ENCODE assay signal across 17 cellular contexts in genomic region chr13:23445794-23446193, GRCh38. TPM values are rescaled to one million over a fixed set of nuclear protein-coding genes. Genes with fewer than 3 reads are reported as not detected.
DNase-seq lines count a peak whose midpoint lies in the region; ATAC-seq and TF ChIP-seq lines count a peak whose summit lies in the region.
"Had no signal": no experiment of that assay in that cellular context is flagged by ENCODE, and none has a peak within 500 bp of the region (broad histone marks: within the 10 kb centered on the region; RNA-seq: fewer than 3 reads in every experiment).

No MANE protein-coding gene starts in this region.

- ATAC-seq in lower lobe of right lung (peak; percentile 41 to 83), HG02840 (IDR thresholded peaks at IDR 0.05; ENCODE audit: low FRiP score, unreplicated experiment) (no peak)
- ATAC-seq: CD8-positive, alpha-beta T cell had no signal

- TF ChIP-seq CTCF in mammary epithelial cell (conservative IDR thresholded peaks at IDR 0.05 in 1 of 2, IDR thresholded peaks at IDR 0.05 in 1 of 2; ENCODE audit: extremely low read depth in 1 of 2, insufficient read depth in 1 of 2, low read depth in 1 of 2, low read length in 2 of 2) (no peak), lower lobe of right lung (IDR thresholded peaks at IDR 0.05) (no peak), type B pancreatic cell (conservative IDR thresholded peaks at IDR 0.05) (no peak)

- CTCF ChIA-PET in mammary epithelial cell (lab: Charles Lee; ENCODE audit: low non-redundant PET) = no interaction called here

- intact Hi-C loops in mammary epithelial cell (cut with micrococcal nuclease) = no loop called here
- intact Hi-C loops in lower lobe of right lung (cut with DNase I) = no loop called here

- DNase-seq in NCI-H526 treated with DMSO at 0.1 percent for 48 hours (lab: John Stamatoyannopoulos, UW) (peak; percentile 84), mammary epithelial cell (peak; percentile 66), lower lobe of right lung (no peak), type B pancreatic cell (ENCODE audit: extremely low spot score, unreplicated experiment) (no peak), RKO (ENCODE audit: low spot score) (no peak), NCI-H446 treated with DMSO at 0.1 percent for 48 hours (lab: John Stamatoyannopoulos, UW) (no peak), SIG-M5 (lab: John Stamatoyannopoulos, UW) (no peak)
- DNase-seq: BE2C; CD8-positive, alpha-beta T cell; H7; NCI-H146; NCI-H2227 treated with DMSO at 0.1 percent for 48 hours; NCI-H774; Peyer's patch had no signal

- no TSS peak for BruUV-seq in mammary epithelial cell (replicated peaks; lab: Mats Ljungman, UMichigan)

- in situ Hi-C loops in mammary epithelial cell (cut with MboI; ENCODE audit: low sequenced_read_pairs in 2 of 2) = no loop called here

- H3K27me3 ChIP-seq in mammary epithelial cell (ENCODE audit: insufficient read depth, low read length) (no peaks in the 10 kb centered on the region), lower lobe of right lung (ENCODE audit: low read depth) (no peaks in the 10 kb centered on the region)
- H3K27me3 ChIP-seq: BE2C, Peyer's patch, SJSA1 had no signal

- H3K4me3 Mint-ChIP-seq in type B pancreatic cell = no peak overlapping the region
- H3K4me3 Mint-ChIP-seq: CD8-positive, alpha-beta T cell; IgD-negative memory B cell had no signal

- 0% methylated on average over 1 of the region's 1 CpG for WGBS in mammary epithelial cell (ENCODE audit: low coverage, missing lambda C conversion rate)

- H3K36me3 Mint-ChIP-seq in type B pancreatic cell = no peaks in the 10 kb centered on the region
- H3K36me3 Mint-ChIP-seq: CD8-positive, alpha-beta T cell; IgD-negative memory B cell had no signal

- no peaks in the 10 kb centered on the region for H3K79me2 ChIP-seq in mammary epithelial cell (ENCODE audit: insufficient read depth, low read length)

- no peak overlapping the region for H2AFZ ChIP-seq in mammary epithelial cell (ENCODE audit: low read depth, low read length)

- peaks cover 33% of the 10 kb centered on the region for H3K4me1 Mint-ChIP-seq in type B pancreatic cell (ENCODE audit: unreplicated experiment)

- H3K27ac Mint-ChIP-seq in type B pancreatic cell = peak overlapping the region; percentile 13
- H3K27ac Mint-ChIP-seq: CD8-positive, alpha-beta T cell; IgD-negative memory B cell had no signal

- no peak overlapping the region for H3K4me3 ChIP-seq in mammary epithelial cell (replicated peaks in 1 of 3; ENCODE audit: insufficient read depth in 1 of 3, low read depth in 2 of 3, low read length in 3 of 3)
- H3K4me3 ChIP-seq in lower lobe of right lung = no peak overlapping the region
- H3K4me3 ChIP-seq: Peyer's patch, SJSA1 had no signal

- no peaks in the 10 kb centered on the region for H3K27me3 Mint-ChIP-seq in type B pancreatic cell
- H3K27me3 Mint-ChIP-seq: IgD-negative memory B cell had no signal

- dilution Hi-C loops in mammary epithelial cell (cut with HindIII; ENCODE audit: low sequenced_read_pairs) = no loop called here

- no peaks in the 10 kb centered on the region for H3K9me3 ChIP-seq in mammary epithelial cell (replicated peaks; ENCODE audit: insufficient read depth, low read length)
- H3K9me3 ChIP-seq in lower lobe of right lung = no peaks in the 10 kb centered on the region
- H3K9me3 ChIP-seq: BE2C, Peyer's patch, SJSA1 had no signal

- H3K36me3 ChIP-seq in mammary epithelial cell (ENCODE audit: insufficient read depth, low read length) (no peaks in the 10 kb centered on the region), lower lobe of right lung (no peaks in the 10 kb centered on the region)
- H3K36me3 ChIP-seq: BE2C, Peyer's patch, SJSA1 had no signal

- H3K27ac ChIP-seq in mammary epithelial cell (ENCODE audit: insufficient read depth, low read depth, low read length) (no peak overlapping the region), lower lobe of right lung (no peak overlapping the region)
- H3K27ac ChIP-seq: Peyer's patch, SJSA1 had no signal

- H4K20me1 ChIP-seq in mammary epithelial cell (ENCODE audit: insufficient read depth, low read length) = no peaks in the 10 kb centered on the region

- H3K4me1 ChIP-seq in mammary epithelial cell (ENCODE audit: insufficient read depth, low read length) = peaks cover 10% of the 10 kb centered on the region
- no peaks in the 10 kb centered on the region for H3K4me1 ChIP-seq in lower lobe of right lung
- H3K4me1 ChIP-seq: BE2C, Peyer's patch had no signal

- H3K9me3 Mint-ChIP-seq in type B pancreatic cell = peaks cover 6% of the 10 kb centered on the region
- H3K9me3 Mint-ChIP-seq: CD8-positive, alpha-beta T cell; IgD-negative memory B cell had no signal

- peak overlapping the region; percentile 0 for H3K4me2 ChIP-seq in mammary epithelial cell (ENCODE audit: insufficient read depth, low read depth, low read length)

- H3K9ac ChIP-seq in mammary epithelial cell (ENCODE audit: insufficient read depth, low read length) = no peak overlapping the region

RNA-seq across cellular contexts. Expression of gene SACS, which starts 12.3 kb away (rescaled TPM):
- total RNA-seq in mammary epithelial cell (10 to 100 TPM; 18.5 to 45.5 TPM), lower lobe of right lung (6.7 TPM), type B pancreatic cell (ENCODE audit: low replicate concordance) (17.0 and 49.6 TPM in 2 replicates)
- polyA plus RNA-seq in mammary epithelial cell = 9.2 TPM
- polyA minus RNA-seq in mammary epithelial cell = 44.8 TPM

Comparison
In these comparisons a context has a peak if more than half of its experiments do, and no peak if none do; other contexts are left out.
1. DNase-seq: peak in NCI-H526 treated with DMSO at 0.1 percent for 48 hours (single experiment) and mammary epithelial cell (single experiment); none in lower lobe of right lung (single experiment), type B pancreatic cell (single experiment), RKO (single experiment), NCI-H446 treated with DMSO at 0.1 percent for 48 hours (single experiment) and SIG-M5 (single experiment).